In genomic region chr5:156383510-156383909, GRCh38 we compare ENCODE assay signal across 1 cellular context.
TF ChIP-seq lines count a peak whose summit lies in the region.

No MANE protein-coding gene starts in this region.

TF ChIP-seq in WTC11, 78 proteins besides CTCF, POLR2A, EP300 and RAD21 (continued from another document):
- TF ChIP-seq CDX4 (CRISPR knock-in tag; IDR thresholded peaks at IDR 0.05; ENCODE audit: borderline replicate concordance) (no peak), JAZF1 (CRISPR knock-in tag; IDR thresholded peaks at IDR 0.05) (no peak), ZNF671 (CRISPR knock-in tag; IDR thresholded peaks at IDR 0.05) (no peak), TCF7 (CRISPR knock-in tag; IDR thresholded peaks at IDR 0.05; ENCODE audit: low read depth) (no peak), TEAD1 (CRISPR knock-in tag; IDR thresholded peaks at IDR 0.05) (no peak), ETV6 (CRISPR knock-in tag; IDR thresholded peaks at IDR 0.05) (no peak), ZSCAN18 (CRISPR knock-in tag; IDR thresholded peaks at IDR 0.05) (no peak)
